In genomic region chr12:51890135-51890464, GRCh38 we compare ENCODE assay signal across 31 cellular contexts. TPM values are rescaled to one million over a fixed set of nuclear protein-coding genes. Genes with fewer than 3 reads are reported as not detected.
"Had no signal": no experiment of that assay in that cellular context is flagged by ENCODE, and none has a peak within 500 bp of the region (broad histone marks: within the 10 kb centered on the region; RNA-seq: fewer than 3 reads in every experiment).

No MANE protein-coding gene starts in this region.

- DNase-seq: activated CD4-positive, alpha-beta T cell treated with anti-CD3 and anti-CD28 coated beads, Interleukin-2, amount 10 ng/mL, durations not matched to agents 7 days and 5 days; activated CD4-positive, CD25-positive, alpha-beta regulatory T cell treated with anti-CD3 and anti-CD28 coated beads, Interleukin-2, amount 50 U/mL, for 72 hours; activated CD8-positive, alpha-beta memory T cell treated with anti-CD3 and anti-CD28 coated beads, Interleukin-2, amount 10 ng/mL, durations not matched to agents 7 days and 5 days; activated CD8-positive, alpha-beta T cell treated with anti-CD3 and anti-CD28 coated beads for 36 hours; activated gamma-delta T cell; activated naive CD4-positive, alpha-beta T cell treated with anti-CD3 and anti-CD28 coated beads, Interleukin-2, amount 50 U/mL, for 16 hours; activated T-cell treated with anti-CD3 and anti-CD28 coated beads for 4 hours; brain microvascular endothelial cell; caudate nucleus; effector memory CD8-positive, alpha-beta T cell; foreskin melanocyte; hippocampal formation; left ventricle myocardium inferior; midbrain; natural killer cell; stimulated activated CD4-positive, alpha-beta T cell treated with anti-CD3 and anti-CD28 coated beads, Interleukin-12 subunit alpha, Interleukin-12 subunit beta, amount 100 ng/mL, for 4 hours; stimulated activated CD4-positive, alpha-beta T cell treated with anti-CD3 and anti-CD28 coated beads, Interleukin-4, amount 100 ng/mL, for 4 hours; stimulated activated naive CD8-positive, alpha-beta T cell treated with anti-CD3 and anti-CD28 coated beads, Interleukin-15, amount 100 ng/mL, for 72 hours had no signal

- H3K9me3 ChIP-seq: neutrophil, pancreas, tibial artery had no signal

- H3K27me3 ChIP-seq: brain microvascular endothelial cell had no signal

- H3K4me3 ChIP-seq: dorsolateral prefrontal cortex, left ventricle myocardium inferior, pancreas, tibial artery had no signal

- ATAC-seq: activated CD8-positive, alpha-beta memory T cell treated with anti-CD3 and anti-CD28 coated beads, Interleukin-2, amount 10 ng/mL, durations not matched to agents 7 days and 5 days; activated CD8-positive, alpha-beta T cell treated with anti-CD3 and anti-CD28 coated beads for 36 hours; effector memory CD8-positive, alpha-beta T cell; esophagus mucosa; natural killer cell; pancreas; right cardiac atrium; stimulated activated naive CD8-positive, alpha-beta T cell treated with anti-CD3 and anti-CD28 coated beads, Interleukin-15, amount 100 ng/mL, for 72 hours had no signal

- H3K27me3 Mint-ChIP-seq: stimulated activated naive CD8-positive, alpha-beta T cell treated with anti-CD3 and anti-CD28 coated beads, Interleukin-15, amount 100 ng/mL, for 72 hours had no signal

- H3K4me3 Mint-ChIP-seq: activated CD4-positive, alpha-beta T cell treated with anti-CD3 and anti-CD28 coated beads, Interleukin-2, amount 10 ng/mL, durations not matched to agents 7 days and 5 days; activated CD8-positive, alpha-beta memory T cell treated with anti-CD3 and anti-CD28 coated beads, Interleukin-2, amount 10 ng/mL, durations not matched to agents 7 days and 5 days; activated CD8-positive, alpha-beta T cell treated with anti-CD3 and anti-CD28 coated beads for 36 hours; activated T-helper 1 cell treated with anti-CD3 and anti-CD28 coated beads, Interleukin-12 subunit alpha, Interleukin-12 subunit beta, Interleukin-2, Interleukin-4 antibody, amounts not matched to agents 30 ng/mL and 10 ng/mL and 1 ng/mL, durations not matched to agents 14 hours and 24 hours and 36 hours; effector memory CD8-positive, alpha-beta T cell; natural killer cell; stimulated activated naive CD8-positive, alpha-beta T cell treated with anti-CD3 and anti-CD28 coated beads, Interleukin-15, amount 100 ng/mL, for 72 hours; T-helper 2 cell treated with Interferon-gamma antibody and Interleukin-4, amounts not matched to agents 5 μg/mL and 100 μg/mL, for 36 hours had no signal

- H3K36me3 ChIP-seq: brain microvascular endothelial cell, left ventricle myocardium inferior, neutrophil, pancreas, tibial artery had no signal

- H3K27ac Mint-ChIP-seq: activated CD4-positive, alpha-beta T cell treated with anti-CD3 and anti-CD28 coated beads, Interleukin-2, amount 10 ng/mL, durations not matched to agents 7 days and 5 days; activated CD8-positive, alpha-beta memory T cell treated with anti-CD3 and anti-CD28 coated beads, Interleukin-2, amount 10 ng/mL, durations not matched to agents 7 days and 5 days; activated CD8-positive, alpha-beta T cell treated with anti-CD3 and anti-CD28 coated beads for 36 hours; activated T-helper 1 cell treated with anti-CD3 and anti-CD28 coated beads, Interleukin-12 subunit alpha, Interleukin-12 subunit beta, Interleukin-2, Interleukin-4 antibody, amounts not matched to agents 30 ng/mL and 10 ng/mL and 1 ng/mL, durations not matched to agents 14 hours and 24 hours and 36 hours; effector memory CD8-positive, alpha-beta T cell; natural killer cell; stimulated activated naive CD8-positive, alpha-beta T cell treated with anti-CD3 and anti-CD28 coated beads, Interleukin-15, amount 100 ng/mL, for 72 hours; T-helper 2 cell treated with Interferon-gamma antibody and Interleukin-4, amounts not matched to agents 5 μg/mL and 100 μg/mL, for 36 hours had no signal

- H3K9me3 Mint-ChIP-seq: activated T-helper 1 cell treated with anti-CD3 and anti-CD28 coated beads, Interleukin-12 subunit alpha, Interleukin-12 subunit beta, Interleukin-2, Interleukin-4 antibody, amounts not matched to agents 30 ng/mL and 10 ng/mL and 1 ng/mL, durations not matched to agents 14 hours and 24 hours and 36 hours; effector memory CD8-positive, alpha-beta T cell; natural killer cell had no signal

- H3K36me3 Mint-ChIP-seq: natural killer cell had no signal

- H3K27ac ChIP-seq: brain microvascular endothelial cell, dorsolateral prefrontal cortex, left ventricle myocardium inferior, neutrophil, pancreas, tibial artery, VCaP had no signal

RNA-seq across cellular contexts. Expression of gene ANKRD33, which starts 2.2 kb away (rescaled TPM):
- total RNA-seq: activated CD4-positive, alpha-beta T cell treated with anti-CD3 and anti-CD28 coated beads, Interleukin-2, amount 10 ng/mL, durations not matched to agents 7 days and 5 days; activated CD8-positive, alpha-beta memory T cell treated with anti-CD3 and anti-CD28 coated beads, Interleukin-2, amount 10 ng/mL, durations not matched to agents 7 days and 5 days; activated CD8-positive, alpha-beta T cell treated with anti-CD3 and anti-CD28 coated beads for 36 hours; activated T-helper 1 cell treated with anti-CD3 and anti-CD28 coated beads, Interleukin-12 subunit alpha, Interleukin-12 subunit beta, Interleukin-2, Interleukin-4 antibody, amounts not matched to agents 30 ng/mL and 10 ng/mL and 1 ng/mL, durations not matched to agents 14 hours and 24 hours and 36 hours; esophagus mucosa; left ventricle myocardium inferior; lung microvascular endothelial cell; natural killer cell; pancreas; right cardiac atrium; skeletal muscle tissue; ureter had no signal
- polyA plus RNA-seq: aorta, pancreas, right cardiac atrium had no signal

RNA-seq across cellular contexts. Expression of gene ACVRL1, which starts 17.2 kb away (rescaled TPM):
- total RNA-seq: activated CD4-positive, alpha-beta T cell treated with anti-CD3 and anti-CD28 coated beads, Interleukin-2, amount 10 ng/mL, durations not matched to agents 7 days and 5 days; activated CD8-positive, alpha-beta memory T cell treated with anti-CD3 and anti-CD28 coated beads, Interleukin-2, amount 10 ng/mL, durations not matched to agents 7 days and 5 days; activated CD8-positive, alpha-beta T cell treated with anti-CD3 and anti-CD28 coated beads for 36 hours; activated T-helper 1 cell treated with anti-CD3 and anti-CD28 coated beads, Interleukin-12 subunit alpha, Interleukin-12 subunit beta, Interleukin-2, Interleukin-4 antibody, amounts not matched to agents 30 ng/mL and 10 ng/mL and 1 ng/mL, durations not matched to agents 14 hours and 24 hours and 36 hours had no signal
